ENCODE assay signal across 19 cellular contexts in the genomic region with DNA sequence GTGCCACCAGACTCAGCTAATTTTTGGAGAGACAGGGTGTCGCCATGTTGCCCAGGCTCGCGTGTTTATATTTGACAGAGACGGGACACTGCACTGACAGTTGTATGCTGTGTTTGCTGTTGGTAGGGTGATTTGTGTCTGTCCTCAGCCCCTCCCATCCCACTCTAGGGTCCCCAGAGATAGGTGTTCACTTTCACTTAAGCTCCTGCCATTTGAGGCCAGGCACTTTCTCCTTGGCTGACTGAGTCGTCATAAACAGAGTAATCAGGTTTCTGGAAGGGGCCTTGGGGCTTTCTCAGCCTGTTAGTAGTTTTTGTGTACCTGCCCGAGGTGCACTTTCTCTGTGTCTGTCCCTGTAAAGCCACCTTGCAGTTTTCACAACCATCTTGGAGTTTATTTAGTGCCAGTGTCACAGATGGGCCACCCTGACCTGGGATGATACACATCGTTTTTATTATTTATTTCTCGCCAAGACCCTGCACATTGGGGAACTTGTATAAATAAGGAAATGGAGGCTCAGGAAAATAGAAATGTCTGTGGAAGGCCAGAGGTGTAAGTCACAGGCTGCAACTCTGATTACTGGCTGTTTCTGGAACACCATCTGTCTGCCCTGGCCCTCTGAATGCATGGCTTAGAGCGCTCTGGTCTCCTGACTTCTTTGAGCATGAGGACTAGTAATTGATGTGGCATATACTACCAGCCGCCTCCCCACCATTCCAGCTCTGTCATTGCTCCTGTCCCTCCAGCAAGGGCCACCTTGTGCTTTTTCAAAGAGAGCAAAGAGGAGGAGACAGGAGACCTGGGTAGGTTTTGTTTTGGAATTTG.
DNase-seq lines count a peak whose midpoint lies in the region; ATAC-seq and TF ChIP-seq lines count a peak whose summit lies in the region.
"Had no signal": no experiment of that assay in that cellular context is flagged by ENCODE, and none has a peak within 500 bp of the region (broad histone marks: within the 10 kb centered on the region; RNA-seq: fewer than 3 reads in every experiment).

No MANE protein-coding gene starts in this region.

- TF ChIP-seq POLR2A in body of pancreas (IDR thresholded peaks at IDR 0.05): no peak

- peaks cover 84% of the 10 kb centered on the region for H3K4me1 ChIP-seq in body of pancreas
- H3K4me1 ChIP-seq in psoas muscle: peaks cover 2% of the 10 kb centered on the region
- H3K4me1 ChIP-seq: HAP-1 had no signal

- peaks cover 33% of the 10 kb centered on the region for H3K4me1 Mint-ChIP-seq in activated T-cell treated with anti-CD3 and anti-CD28 coated beads, Interleukin-2, amount 50 U/mL, for 72 hours (ENCODE audit: low read depth)

- H3K9me3 ChIP-seq in body of pancreas (no peaks in the 10 kb centered on the region), psoas muscle (no peaks in the 10 kb centered on the region)
- H3K9me3 ChIP-seq: BLaER1, HAP-1, MG63, right lobe of liver, suprapubic skin had no signal

- H3K36me3 ChIP-seq in body of pancreas (replicated peaks in 1 of 2; ENCODE audit: insufficient read depth in 1 of 2, low read depth in 2 of 2) (no peaks in the 10 kb centered on the region), psoas muscle (ENCODE audit: insufficient read depth in 1 of 2, low read depth in 1 of 2) (peaks cover 0 to 23% of the 10 kb centered on the region in 2 donors)
- H3K36me3 ChIP-seq: BLaER1, HAP-1, MG63, right lobe of liver, suprapubic skin had no signal

- TF ChIP-seq CTCF in GM12865 (IDR thresholded peaks at IDR 0.05; ENCODE audit: insufficient read depth, low read depth, low read length, missing control alignments): no peak
- TF ChIP-seq CTCF in body of pancreas (IDR thresholded peaks at IDR 0.05): no peak
- no peak for TF ChIP-seq CTCF in psoas muscle (IDR thresholded peaks at IDR 0.05)

- no peak overlapping the region for H3K27ac Mint-ChIP-seq in activated T-cell treated with anti-CD3 and anti-CD28 coated beads, Interleukin-2, amount 50 U/mL, for 72 hours
- H3K27ac Mint-ChIP-seq: activated CD4-positive, alpha-beta T cell treated with anti-CD3 and anti-CD28 coated beads for 36 hours had no signal

- H3K4me3 ChIP-seq in GM12865 (ENCODE audit: low read depth, low read length): no peak overlapping the region
- no peak overlapping the region for H3K4me3 ChIP-seq in body of pancreas
- no peak overlapping the region for H3K4me3 ChIP-seq in psoas muscle
- H3K4me3 ChIP-seq: BLaER1, HAP-1, MG63, right lobe of liver, suprapubic skin had no signal

- H3K27ac ChIP-seq in body of pancreas (peak overlapping the region in 3 of 4 donors; percentile 68 to 71 (median 70)), psoas muscle (peak overlapping the region; percentile 63)
- H3K27ac ChIP-seq: BLaER1, right lobe of liver, suprapubic skin had no signal

- H3K36me3 Mint-ChIP-seq in activated T-cell treated with anti-CD3 and anti-CD28 coated beads, Interleukin-2, amount 50 U/mL, for 72 hours (ENCODE audit: insufficient read depth in 2 of 2): no peaks in the 10 kb centered on the region

- no peaks in the 10 kb centered on the region for H3K9me3 Mint-ChIP-seq in activated T-cell treated with anti-CD3 and anti-CD28 coated beads, Interleukin-2, amount 50 U/mL, for 72 hours

- intact Hi-C loops in body of pancreas (cut with DNase I) (no loop called here), psoas muscle (cut with DNase I) (no loop called here)

- 56 to 61% methylated on average over 10 of the region's 10 CpGs for WGBS in body of pancreas, 2 donors
- 61 to 79% (median 62%) methylated on average over 10 of the region's 10 CpGs for WGBS in psoas muscle, 3 donors

- DNase-seq in GM12865 (ENCODE audit: low read depth): peak; percentile 46
- DNase-seq in NCI-H1694 treated with DMSO at 0.1 percent for 48 hours (lab: John Stamatoyannopoulos, UW): peak; percentile 48
- DNase-seq in body of pancreas: peak in 1 of 4 donors; percentile 24
- DNase-seq in psoas muscle: no peak
- no peak for DNase-seq in activated T-cell treated with anti-CD3 and anti-CD28 coated beads, Interleukin-2, amount 50 U/mL, for 72 hours
- no peak for DNase-seq in stimulated activated CD4-positive, alpha-beta T cell treated with anti-CD3 and anti-CD28 coated beads, Interleukin-2, amount 100 ng/mL, for 24 hours
- no peak for DNase-seq in NCI-H1048 (lab: John Stamatoyannopoulos, UW)
- DNase-seq: activated CD4-positive, alpha-beta T cell treated with anti-CD3 and anti-CD28 coated beads for 36 hours; activated CD8-positive, alpha-beta memory T cell treated with anti-CD3 and anti-CD28 coated beads, Interleukin-2, amount 50 U/mL, for 48 hours; activated naive CD4-positive, alpha-beta T cell; foreskin fibroblast; mammary epithelial cell; MG63; right lobe of liver; SHP77 treated with DMSO at 0.1 percent for 48 hours; stimulated activated CD4-positive, alpha-beta T cell treated with anti-CD3 and anti-CD28 coated beads, Interleukin-1b, Interleukin-23, amount 100 ng/mL, for 48 hours had no signal

- H3K27me3 ChIP-seq in body of pancreas (no peaks in the 10 kb centered on the region), psoas muscle (ENCODE audit: insufficient read depth in 3 of 3, low read length in 2 of 3) (no peaks in the 10 kb centered on the region)
- H3K27me3 ChIP-seq: BLaER1, MG63, right lobe of liver, suprapubic skin had no signal

- H3K27me3 Mint-ChIP-seq in activated T-cell treated with anti-CD3 and anti-CD28 coated beads, Interleukin-2, amount 50 U/mL, for 72 hours (ENCODE audit: low read depth): no peaks in the 10 kb centered on the region
- H3K27me3 Mint-ChIP-seq: activated CD4-positive, alpha-beta T cell treated with anti-CD3 and anti-CD28 coated beads for 36 hours had no signal

- ATAC-seq in body of pancreas (no peak), psoas muscle (peak in 3 of 4 donors; percentile 20 to 39 (median 23))
- ATAC-seq in activated T-cell treated with anti-CD3 and anti-CD28 coated beads, Interleukin-2, amount 50 U/mL, for 72 hours (replicated peaks in 1 of 2): no peak
- ATAC-seq: activated CD4-positive, alpha-beta T cell treated with anti-CD3 and anti-CD28 coated beads for 36 hours; right lobe of liver had no signal

- no peak overlapping the region for H3K4me3 Mint-ChIP-seq in activated T-cell treated with anti-CD3 and anti-CD28 coated beads, Interleukin-2, amount 50 U/mL, for 72 hours
- H3K4me3 Mint-ChIP-seq: activated CD4-positive, alpha-beta T cell treated with anti-CD3 and anti-CD28 coated beads for 36 hours had no signal

Comparison
In these comparisons a context has a peak if more than half of its experiments do, and no peak if none do; other contexts are left out.
1. DNase-seq: peak in GM12865 (single experiment) and NCI-H1694 treated with DMSO at 0.1 percent for 48 hours (single experiment); none in psoas muscle (0 of 2), activated T-cell treated with anti-CD3 and anti-CD28 coated beads, Interleukin-2, amount 50 U/mL, for 72 hours (0 of 2), stimulated activated CD4-positive, alpha-beta T cell treated with anti-CD3 and anti-CD28 coated beads, Interleukin-2, amount 100 ng/mL, for 24 hours (0 of 2) and NCI-H1048 (single experiment).
2. ATAC-seq: peak in psoas muscle (3 of 4); none in body of pancreas (single experiment) and activated T-cell treated with anti-CD3 and anti-CD28 coated beads, Interleukin-2, amount 50 U/mL, for 72 hours (0 of 2).